ENCODE assay signal across 10 cellular contexts in the genomic region with DNA sequence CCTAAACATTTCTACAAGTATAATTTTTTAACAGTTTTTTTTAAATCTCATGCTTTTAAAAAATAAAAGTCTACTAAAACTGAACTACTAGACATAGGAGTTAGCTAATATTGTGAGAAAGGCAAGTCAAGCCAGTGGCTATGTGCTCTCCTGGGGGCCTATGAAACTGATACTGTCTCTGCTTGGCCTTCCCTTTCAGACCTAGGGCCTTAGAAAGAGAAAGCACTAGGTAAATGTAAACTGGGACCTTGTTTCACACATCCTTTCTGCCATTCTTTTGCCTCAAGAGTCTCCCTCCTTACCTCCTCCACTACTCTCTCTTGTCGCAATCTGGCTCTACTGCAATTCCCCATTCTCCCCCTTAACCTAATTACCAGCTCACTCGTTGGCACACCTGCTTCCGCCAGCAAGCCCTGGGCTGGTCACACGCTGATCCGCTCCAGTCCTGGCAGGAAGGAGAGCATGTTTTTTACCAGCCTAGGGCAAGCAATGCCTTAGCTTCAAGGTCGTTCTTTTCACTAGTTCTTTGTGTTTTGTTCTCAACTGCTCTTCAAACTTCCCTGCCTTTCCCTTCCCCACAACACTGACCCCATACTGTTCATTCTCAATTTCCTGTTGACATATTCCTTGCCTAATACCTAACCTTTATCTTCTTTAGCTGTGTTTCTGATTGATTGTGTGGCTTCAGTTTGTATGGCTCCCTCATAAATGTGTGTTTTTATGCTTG. TPM values are rescaled to one million over a fixed set of nuclear protein-coding genes. Genes with fewer than 3 reads are reported as not detected.
DNase-seq lines count a peak whose midpoint lies in the region; ATAC-seq and TF ChIP-seq lines count a peak whose summit lies in the region.
"Had no signal": no experiment of that assay in that cellular context is flagged by ENCODE, and none has a peak within 500 bp of the region (broad histone marks: within the 10 kb centered on the region; RNA-seq: fewer than 3 reads in every experiment).

No MANE protein-coding gene starts in this region.

- H3K9me3 ChIP-seq in endocrine pancreas (ENCODE audit: control insufficient read depth, low read length) (no peaks in the 10 kb centered on the region), skeletal muscle tissue (ENCODE audit: control insufficient read depth in 3 of 3, low read length in 3 of 3) (no peaks in the 10 kb centered on the region)

- H3K4me3 ChIP-seq in GM06990 (replicated peaks; ENCODE audit: low read depth, low read length) (no peak overlapping the region), endocrine pancreas (ENCODE audit: control insufficient read depth, insufficient read depth, low read length) (peak overlapping the region; percentile 67), skeletal muscle tissue (ENCODE audit: low read length in 3 of 3) (peak overlapping the region in 2 of 3 donors; percentile 11 to 54)

- peak overlapping the region; percentile 74 for H3K27ac ChIP-seq in skeletal muscle tissue (ENCODE audit: low read depth, low read length)

- no peaks in the 10 kb centered on the region for H3K36me3 Mint-ChIP-seq in activated naive CD8-positive, alpha-beta T cell treated with anti-CD3 and anti-CD28 coated beads, Interleukin-2, amount 50 U/mL, for 24 hours (ENCODE audit: low read depth)

- H3K36me3 ChIP-seq in GM06990 (ENCODE audit: control insufficient read depth, insufficient read depth, low read length) (no peaks in the 10 kb centered on the region), endocrine pancreas (ENCODE audit: control insufficient read depth, insufficient read depth, low read length) (no peaks in the 10 kb centered on the region), skeletal muscle tissue (ENCODE audit: control insufficient read depth in 3 of 3, insufficient read depth in 3 of 3, low read length in 3 of 3) (no peaks in the 10 kb centered on the region)

- H3K4me1 Mint-ChIP-seq in activated naive CD8-positive, alpha-beta T cell treated with anti-CD3 and anti-CD28 coated beads, Interleukin-2, amount 50 U/mL, for 24 hours = no peaks in the 10 kb centered on the region

- no peaks in the 10 kb centered on the region for H3K9me3 Mint-ChIP-seq in activated naive CD8-positive, alpha-beta T cell treated with anti-CD3 and anti-CD28 coated beads, Interleukin-2, amount 50 U/mL, for 24 hours
- H3K9me3 Mint-ChIP-seq: T-helper 1 cell treated with Interleukin-12 subunit alpha and Interleukin-12 subunit beta and Interleukin-4 antibody, amounts not matched to agents 30 μg/mL and 1 μg/mL, for 36 hours had no signal

- H3K27ac Mint-ChIP-seq in activated naive CD8-positive, alpha-beta T cell treated with anti-CD3 and anti-CD28 coated beads, Interleukin-2, amount 50 U/mL, for 24 hours = no peak overlapping the region
- H3K27ac Mint-ChIP-seq: T-helper 1 cell treated with Interleukin-12 subunit alpha and Interleukin-12 subunit beta and Interleukin-4 antibody, amounts not matched to agents 30 μg/mL and 1 μg/mL, for 36 hours had no signal

- ATAC-seq in GM21529 (IDR thresholded peaks at IDR 0.05; ENCODE audit: unreplicated experiment) = peak; percentile 100
- no peak for ATAC-seq in activated naive CD8-positive, alpha-beta T cell treated with anti-CD3 and anti-CD28 coated beads, Interleukin-2, amount 50 U/mL, for 24 hours

- no peaks in the 10 kb centered on the region for H3K27me3 ChIP-seq in GM06990 (replicated peaks; ENCODE audit: control insufficient read depth, insufficient read depth, low read length)
- no peaks in the 10 kb centered on the region for H3K27me3 ChIP-seq in endocrine pancreas (ENCODE audit: control insufficient read depth, insufficient read depth, low read length)
- H3K27me3 ChIP-seq in skeletal muscle tissue (ENCODE audit: control insufficient read depth in 3 of 3, insufficient read depth in 3 of 3, low read length in 3 of 3) = no peaks in the 10 kb centered on the region

- H3K27me3 Mint-ChIP-seq in activated naive CD8-positive, alpha-beta T cell treated with anti-CD3 and anti-CD28 coated beads, Interleukin-2, amount 50 U/mL, for 24 hours = peaks cover 9% of the 10 kb centered on the region

- DNase-seq in GM06990 (ENCODE audit: extremely low read depth, insufficient read length) (peak; percentile 49), HuH-7 (ENCODE audit: low spot score) (peak; percentile 27), hippocampal formation (lab: John Stamatoyannopoulos, UW) (no peak)
- no peak for DNase-seq in effector CD8-positive, alpha-beta T cell (lab: John Stamatoyannopoulos, UW)
- DNase-seq in activated naive CD8-positive, alpha-beta T cell treated with anti-CD3 and anti-CD28 coated beads, Interleukin-2, amount 50 U/mL, for 24 hours = no peak
- DNase-seq: DND-41 had no signal

- H3K4me1 ChIP-seq in endocrine pancreas (ENCODE audit: control insufficient read depth, insufficient read depth, low read length) (peaks cover 18% of the 10 kb centered on the region), skeletal muscle tissue (ENCODE audit: control insufficient read depth in 3 of 3, insufficient read depth in 3 of 3, low read length in 3 of 3) (peaks cover 24 to 54% (median 40%) of the 10 kb centered on the region in 3 donors)

- no peak overlapping the region for H3K4me3 Mint-ChIP-seq in activated naive CD8-positive, alpha-beta T cell treated with anti-CD3 and anti-CD28 coated beads, Interleukin-2, amount 50 U/mL, for 24 hours
- H3K4me3 Mint-ChIP-seq: T-helper 1 cell treated with Interleukin-12 subunit alpha and Interleukin-12 subunit beta and Interleukin-4 antibody, amounts not matched to agents 30 μg/mL and 1 μg/mL, for 36 hours had no signal

- TF ChIP-seq CTCF in GM06990 (IDR thresholded peaks at IDR 0.05; ENCODE audit: insufficient read depth, low read length, poor library complexity, severe bottlenecking) = no peak

- H3K9ac ChIP-seq in endocrine pancreas (ENCODE audit: control insufficient read depth, insufficient read depth, low read length) (no peak overlapping the region), skeletal muscle tissue (ENCODE audit: low read depth in 1 of 3, low read length in 3 of 3) (peak overlapping the region; percentile 11 to 46 (median 36))

RNA-seq across cellular contexts. Expression of a gene that starts 23.1 kb away (rescaled TPM):
- total RNA-seq in skeletal muscle tissue = 19.8 TPM

Comparison
In these comparisons a context has a peak if more than half of its experiments do, and no peak if none do; other contexts are left out.
1. DNase-seq: peak in GM06990 (single experiment) and HuH-7 (single experiment); none in hippocampal formation (0 of 2), effector CD8-positive, alpha-beta T cell (single experiment) and activated naive CD8-positive, alpha-beta T cell treated with anti-CD3 and anti-CD28 coated beads, Interleukin-2, amount 50 U/mL, for 24 hours (single experiment).